ENCODE assay signal across 26 cellular contexts in genomic region chr15:91109885-91110284, GRCh38. TPM values are rescaled to one million over a fixed set of nuclear protein-coding genes. Genes with fewer than 3 reads are reported as not detected.
A peak's percentile ranks its signal among the peaks of the same experiment; 100 is the strongest.
DNase-seq lines count a peak whose midpoint lies in the region; ATAC-seq, FAIRE-seq and TF ChIP-seq lines count a peak whose summit lies in the region.
"Had no signal": no experiment of that assay in that cellular context is flagged by ENCODE, and none has a peak within 500 bp of the region (broad histone marks: within the 10 kb centered on the region; RNA-seq: fewer than 3 reads in every experiment).

No MANE protein-coding gene starts in this region.

- H3K9me3 Mint-ChIP-seq in activated CD4-positive, alpha-beta T cell treated with anti-CD3 and anti-CD28 coated beads, Interleukin-2, amount 10 ng/mL, durations not matched to agents 7 days and 5 days: no peaks in the 10 kb centered on the region
- H3K9me3 Mint-ChIP-seq: CD8-positive, alpha-beta memory T cell had no signal

- no peak for TF ChIP-seq EP300 in K562 (IDR thresholded peaks at IDR 0.05; ENCODE audit: low read length)

- no peak overlapping the region for H3K9ac ChIP-seq in K562 (ENCODE audit: insufficient read depth in 1 of 2, low read depth in 2 of 2, low read length in 2 of 2)
- H3K9ac ChIP-seq: BLaER1 had no signal

- intact Hi-C loops in K562 (cut with micrococcal nuclease): no loop called here

- no peaks in the 10 kb centered on the region for H3K4me1 Mint-ChIP-seq in activated CD4-positive, alpha-beta T cell treated with anti-CD3 and anti-CD28 coated beads, Interleukin-2, amount 10 ng/mL, durations not matched to agents 7 days and 5 days
- H3K4me1 Mint-ChIP-seq: CD14-positive monocyte; CD4-positive, alpha-beta memory T cell; CD4-positive, CD25-positive, alpha-beta regulatory T cell; CD8-positive, alpha-beta memory T cell had no signal

- DNase-seq in activated CD4-positive, alpha-beta T cell treated with anti-CD3 and anti-CD28 coated beads, Interleukin-2, amount 10 ng/mL, durations not matched to agents 7 days and 5 days: no peak
- no peak for DNase-seq in activated CD4-positive, alpha-beta T cell treated with anti-CD3 and anti-CD28 coated beads for 1 hour
- DNase-seq in K562 (ENCODE audit: extremely low read depth in 1 of 4, low spot score in 3 of 4): no peak
- DNase-seq in SW 1271 (lab: John Stamatoyannopoulos, UW): no peak
- DNase-seq: ACHN; BE2C; CD4-positive, alpha-beta memory T cell; CD4-positive, CD25-positive, alpha-beta regulatory T cell; CD8-positive, alpha-beta memory T cell; COR-L47; DMS153; DMS53; DMS79; DND-41; EL; GDM1 had no signal

- H3K27ac ChIP-seq in angular gyrus (ENCODE audit: low read depth, low read length) (peak overlapping the region; percentile 13), K562 (ENCODE audit: extremely low read depth, low read depth, low read length) (no peak overlapping the region)
- H3K27ac ChIP-seq: 22Rv1, BLaER1 had no signal

- H4K20me1 ChIP-seq in K562 (replicated peaks; ENCODE audit: control insufficient read depth, insufficient read depth, low read length): no peaks in the 10 kb centered on the region
- H4K20me1 ChIP-seq: BLaER1 had no signal

- H3K9me1 ChIP-seq in K562 (ENCODE audit: control insufficient read depth, insufficient read depth, low read length): no peaks in the 10 kb centered on the region

- H3K9me3 ChIP-seq in K562 (replicated peaks; ENCODE audit: control insufficient read depth, insufficient read depth, low read depth, low read length): no peaks in the 10 kb centered on the region
- H3K9me3 ChIP-seq: BE2C, BLaER1 had no signal

- CTCF ChIA-PET in activated CD4-positive, alpha-beta T cell treated with anti-CD3 and anti-CD28 coated beads, Interleukin-2, amount 10 ng/mL, durations not matched to agents 7 days and 5 days (lab: Charles Lee): interaction anchor here (1.9 kb wide), 1 partner anchor 9 kb away, joined by 4 read pairs; no protein-coding TSS in a partner anchor
- CTCF ChIA-PET in K562 (lab: Yijun Ruan, JAX; ENCODE audit: low intra/inter-chr PET ratio): no interaction called here

- H3K4me3 ChIP-seq in K562: no peak overlapping the region
- H3K4me3 ChIP-seq: BLaER1 had no signal

- no peak for FAIRE-seq in K562 (lab: Jason Lieb, UNC)
- FAIRE-seq: GM12891, GM19239 had no signal

- no peaks in the 10 kb centered on the region for H3K36me3 ChIP-seq in K562 (ENCODE audit: control insufficient read depth, insufficient read depth, low read length)
- H3K36me3 ChIP-seq: BE2C, BLaER1 had no signal

- peaks cover 18% of the 10 kb centered on the region for H3K27me3 Mint-ChIP-seq in activated CD4-positive, alpha-beta T cell treated with anti-CD3 and anti-CD28 coated beads, Interleukin-2, amount 10 ng/mL, durations not matched to agents 7 days and 5 days

- ATAC-seq in K562 (no peak), HG02763 (IDR thresholded peaks at IDR 0.05; ENCODE audit: unreplicated experiment) (no peak)

- peaks cover 7 to 38% of the 10 kb centered on the region in 2 experiments; a peak in 3 of 5 replicates for H3K27me3 ChIP-seq in K562 (ENCODE audit: control insufficient read depth in 2 of 2, insufficient read depth in 2 of 2, low read length in 2 of 2)
- H3K27me3 ChIP-seq: BLaER1 had no signal

- no peak for TF ChIP-seq RAD21 in K562 (CRISPR knock-in tag; conservative IDR thresholded peaks at IDR 0.05 in 1 of 2, IDR thresholded peaks at IDR 0.05 in 1 of 2)

- H3K4me3 Mint-ChIP-seq in activated CD4-positive, alpha-beta T cell treated with anti-CD3 and anti-CD28 coated beads, Interleukin-2, amount 10 ng/mL, durations not matched to agents 7 days and 5 days: no peak overlapping the region
- H3K4me3 Mint-ChIP-seq: CD14-positive monocyte; CD4-positive, alpha-beta memory T cell; CD4-positive, CD25-positive, alpha-beta regulatory T cell; CD8-positive, alpha-beta memory T cell had no signal

- in situ Hi-C loops in K562 (cut with MboI): no loop called here

- H3K27ac Mint-ChIP-seq in activated CD4-positive, alpha-beta T cell treated with anti-CD3 and anti-CD28 coated beads, Interleukin-2, amount 10 ng/mL, durations not matched to agents 7 days and 5 days: peak overlapping the region; percentile 33
- H3K27ac Mint-ChIP-seq: CD14-positive monocyte; CD4-positive, alpha-beta memory T cell; CD4-positive, CD25-positive, alpha-beta regulatory T cell; CD8-positive, alpha-beta memory T cell had no signal

- no peaks in the 10 kb centered on the region for H3K79me2 ChIP-seq in K562 (ENCODE audit: control insufficient read depth, insufficient read depth, low read length)

- no peak overlapping the region for H3K4me2 ChIP-seq in K562 (ENCODE audit: insufficient read depth, low read length)
- H3K4me2 ChIP-seq: BLaER1 had no signal

- no peak for TF ChIP-seq POLR2A in K562 (conservative IDR thresholded peaks at IDR 0.05)

- no peaks in the 10 kb centered on the region for H3K36me3 Mint-ChIP-seq in activated CD4-positive, alpha-beta T cell treated with anti-CD3 and anti-CD28 coated beads, Interleukin-2, amount 10 ng/mL, durations not matched to agents 7 days and 5 days (ENCODE audit: low read depth)
- H3K36me3 Mint-ChIP-seq: CD14-positive monocyte; CD4-positive, alpha-beta memory T cell; CD4-positive, CD25-positive, alpha-beta regulatory T cell had no signal

- POLR2A ChIA-PET in activated CD4-positive, alpha-beta T cell treated with anti-CD3 and anti-CD28 coated beads, Interleukin-2, amount 10 ng/mL, durations not matched to agents 7 days and 5 days (lab: Charles Lee): no interaction called here
- POLR2A ChIA-PET in K562 (lab: Yijun Ruan, JAX): interaction anchor here (1.1 kb wide), 1 partner anchor 11 kb away, joined by 3 read pairs; no protein-coding TSS in a partner anchor

- no peak for TF ChIP-seq CTCF in K562 (IDR thresholded peaks at IDR 0.05 in 2 of 3, conservative IDR thresholded peaks at IDR 0.05 in 1 of 3; ENCODE audit: insufficient read depth in 2 of 3, low read depth in 1 of 3, low read length in 3 of 3)

- H2AFZ ChIP-seq in K562 (ENCODE audit: low read depth, low read length): no peak overlapping the region

- no TSS peak for BruUV-seq in K562 (replicated peaks; lab: Mats Ljungman, UMichigan)

- no peaks in the 10 kb centered on the region for H3K4me1 ChIP-seq in K562 (replicated peaks in 1 of 2; ENCODE audit: control insufficient read depth in 2 of 2, insufficient read depth in 2 of 2, low read length in 2 of 2)
- H3K4me1 ChIP-seq: BE2C, BLaER1 had no signal

- 1% methylated on average over 6 of the region's 6 CpGs for WGBS in K562 (ENCODE audit: insufficient coverage, low coverage, missing lambda C conversion rate)

TF ChIP-seq in K562, 482 proteins besides CTCF, POLR2A, EP300 and RAD21:
- TF ChIP-seq PKNOX1 (IDR thresholded peaks at IDR 0.05) (peak; percentile 84), HIVEP1 (CRISPR knock-in tag; IDR thresholded peaks at IDR 0.05) (no peak)

RNA-seq across cellular contexts. Expression of gene SV2B, which starts 9.8 kb away (rescaled TPM):
- total RNA-seq in activated CD4-positive, alpha-beta T cell treated with anti-CD3 and anti-CD28 coated beads, Interleukin-2, amount 10 ng/mL, durations not matched to agents 7 days and 5 days: under 1 TPM; 0.02 TPM
- total RNA-seq in K562 (2011; cell fraction: chromatin; rRNA removed; ENCODE audit: low replicate concordance): 0.05 TPM in 1 of 2 replicates, not detected in the other
- total RNA-seq in K562 (2011; cell fraction: nucleolus; rRNA removed): not detected in 2 replicates
- under 0.01 TPM in 1 of 2 replicates, not detected in the other for total RNA-seq in K562 (2011; cell fraction: nucleoplasm; rRNA removed)
- total RNA-seq in K562 (2014; rRNA removed) (0.05 and 0.12 TPM in 2 replicates), K562 (2014; rRNA removed; fragmentation: Illumina TruSeq; extraction: Trizol) (0.18 and 0.19 TPM in 2 replicates), K562 (2015; rRNA removed; fragmentation: Illumina TruSeq; extraction: Trizol) (0.23 and 0.25 TPM in 2 replicates), K562 (2021) (0.11 and 0.18 TPM in 2 replicates)
- polyA plus RNA-seq in K562 (2011; rRNA removed) (0.01 TPM in 1 of 2 replicates, not detected in the other), K562 (2014; fragmentation: Illumina TruSeq; extraction: Trizol) (0.12 and 0.13 TPM in 2 replicates), K562 (2014; fragmentation: Nextera tagmentation; extraction: Ambion mirVana) (under 1 TPM; 0.11 to 0.15 TPM), K562 (2014; rRNA removed) (0.08 and 0.11 TPM in 2 replicates)
- polyA plus RNA-seq in K562 (2011; cell fraction: cytosol; rRNA removed): not detected in 2 replicates
- polyA plus RNA-seq in K562 (2011; cell fraction: nucleus; rRNA removed): not detected in 2 replicates
- polyA plus RNA-seq in K562 (2012): 0.22 and 0.54 TPM in 2 replicates
- 0.07 TPM in 1 of 2 replicates, not detected in the other for polyA minus RNA-seq in K562 (2011; rRNA and poly(A)+ RNA removed)
- polyA minus RNA-seq in K562 (2011; cell fraction: cytosol; rRNA and poly(A)+ RNA removed): not detected in 2 replicates
- not detected in 2 replicates for polyA minus RNA-seq in K562 (2011; cell fraction: nucleus; rRNA and poly(A)+ RNA removed)
- total RNA-seq: A172; CD4-positive, CD25-positive, alpha-beta regulatory T cell; G401 had no signal
- polyA plus RNA-seq: AG04450; CD14-positive monocyte; CD4-positive, alpha-beta memory T cell; CD8-positive, alpha-beta memory T cell had no signal
